Comparison of ENCODE assay signal across 16 cellular contexts in genomic region chr2:135948141-135948540, GRCh38. TPM values are rescaled to one million over a fixed set of nuclear protein-coding genes. Genes with fewer than 3 reads are reported as not detected.
DNase-seq lines count a peak whose midpoint lies in the region; ATAC-seq, FAIRE-seq and TF ChIP-seq lines count a peak whose summit lies in the region.
"Had no signal": no experiment of that assay in that cellular context is flagged by ENCODE, and none has a peak within 500 bp of the region (broad histone marks: within the 10 kb centered on the region; RNA-seq: fewer than 3 reads in every experiment).

No MANE protein-coding gene starts in this region.

- H4K20me1 ChIP-seq in GM12878 (ENCODE audit: control insufficient read depth, insufficient read depth) = no peaks in the 10 kb centered on the region; the same call in 1 of the 2 replicates

- no peaks in the 10 kb centered on the region for H3K27me3 ChIP-seq in GM12878 (replicated peaks in 1 of 2; ENCODE audit: control insufficient read depth in 2 of 2, insufficient read depth in 2 of 2, low read length in 1 of 2)
- H3K27me3 ChIP-seq: pancreas, SJCRH30, vagina had no signal

- no peak for TF ChIP-seq EP300 in GM12878 (IDR thresholded peaks at IDR 0.05; ENCODE audit: borderline replicate concordance in 1 of 2, control insufficient read depth in 1 of 2, low read depth in 2 of 2, low read length in 2 of 2)

- peaks cover 3% of the 10 kb centered on the region for H3K4me1 ChIP-seq in GM12878 (ENCODE audit: control insufficient read depth, insufficient read depth, low read length)
- H3K4me1 ChIP-seq: SJCRH30 had no signal

- SMC1A ChIA-PET in GM12878 (lab: Charles Lee; ENCODE audit: uncharacterized antibody, unreplicated experiment) = interaction anchor here (0.7 to 2.7 kb wide), 19 partner anchors 9 to 433 kb away, joined by 3 to 28 read pairs (median 4); no protein-coding TSS in a partner anchor

- peak overlapping the region; percentile 83 for H3K27ac Mint-ChIP-seq in activated CD8-positive, alpha-beta memory T cell treated with anti-CD3 and anti-CD28 coated beads, Interleukin-2, amount 10 ng/mL, durations not matched to agents 7 days and 5 days
- peak overlapping the region; percentile 96 for H3K27ac Mint-ChIP-seq in stimulated activated effector memory CD8-positive, alpha-beta T cell treated with anti-CD3 and anti-CD28 coated beads, Interleukin-12 subunit alpha, Interleukin-12 subunit beta, amount 100 ng/mL, for 72 hours

- FAIRE-seq in GM12878 (lab: Jason Lieb, UNC) = no peak
- FAIRE-seq: colon, H1, pancreas had no signal

- H3K36me3 Mint-ChIP-seq in activated CD8-positive, alpha-beta memory T cell treated with anti-CD3 and anti-CD28 coated beads, Interleukin-2, amount 10 ng/mL, durations not matched to agents 7 days and 5 days = peaks cover 55% of the 10 kb centered on the region
- H3K36me3 Mint-ChIP-seq in stimulated activated effector memory CD8-positive, alpha-beta T cell treated with anti-CD3 and anti-CD28 coated beads, Interleukin-12 subunit alpha, Interleukin-12 subunit beta, amount 100 ng/mL, for 72 hours = peaks cover 74% of the 10 kb centered on the region

- RAD21 ChIA-PET in GM12878 (lab: Charles Lee; ENCODE audit: unreplicated experiment) = interaction anchor here (0.7 to 3.8 kb wide), 16 partner anchors 11 to 436 kb away, joined by 3 to 19 read pairs (median 4); no protein-coding TSS in a partner anchor

- no peaks in the 10 kb centered on the region for H3K9me3 ChIP-seq in GM12878 (replicated peaks; ENCODE audit: control insufficient read depth, insufficient read depth, low read length)
- H3K9me3 ChIP-seq: pancreas, vagina had no signal

- no peak overlapping the region for H2AFZ ChIP-seq in GM12878 (ENCODE audit: control insufficient read depth, low read depth, low read length)

- DNase-seq in activated CD8-positive, alpha-beta memory T cell treated with anti-CD3 and anti-CD28 coated beads, Interleukin-2, amount 10 ng/mL, durations not matched to agents 7 days and 5 days = no peak
- no peak for DNase-seq in activated CD8-positive, alpha-beta memory T cell treated with anti-CD3 and anti-CD28 coated beads, Interleukin-2, amount 50 U/mL, for 48 hours
- DNase-seq in GM12878 (ENCODE audit: low read depth, low spot score) (no peak), iPS-NIHi7 (ENCODE audit: extremely low spot score) (no peak), AG20443 (ENCODE audit: low spot score) (no peak)
- DNase-seq in stimulated activated effector memory CD8-positive, alpha-beta T cell treated with anti-CD3 and anti-CD28 coated beads, Interleukin-12 subunit alpha, Interleukin-12 subunit beta, amount 100 ng/mL, for 72 hours (ENCODE audit: low spot score in 2 of 2) = no peak
- DNase-seq: activated gamma-delta T cell, NCI-H748 treated with DMSO at 0.1 percent for 48 hours, pancreas, SJCRH30 had no signal

- CTCF ChIA-PET in activated CD8-positive, alpha-beta memory T cell treated with anti-CD3 and anti-CD28 coated beads, Interleukin-2, amount 10 ng/mL, durations not matched to agents 7 days and 5 days (lab: Charles Lee) = interaction anchor here (0.8 to 1.4 kb wide), 4 partner anchors 8 to 16 kb away, joined by 3 to 5 read pairs (median 4); no protein-coding TSS in a partner anchor
- CTCF ChIA-PET in GM12878 (lab: Yijun Ruan, JAX) = interaction anchor here (0.7 to 2.9 kb wide), 11 partner anchors 10 to 436 kb away, joined by 3 to 8 read pairs (median 3); no protein-coding TSS in a partner anchor

- no peak overlapping the region for H3K4me3 ChIP-seq in GM12878
- H3K4me3 ChIP-seq: pancreas, SJCRH30, vagina had no signal

- no peak overlapping the region for H3K9ac ChIP-seq in GM12878 (ENCODE audit: control insufficient read depth, insufficient read depth, low read length)

- TF ChIP-seq CTCF in GM12878 (IDR thresholded peaks at IDR 0.05 in 2 of 3, conservative IDR thresholded peaks at IDR 0.05 in 1 of 3; ENCODE audit: control insufficient read depth in 2 of 3, extremely low read depth in 1 of 3, insufficient read depth in 1 of 3, low read depth in 3 of 3, low read length in 3 of 3) = no peak

- ATAC-seq in activated CD8-positive, alpha-beta memory T cell treated with anti-CD3 and anti-CD28 coated beads, Interleukin-2, amount 10 ng/mL, durations not matched to agents 7 days and 5 days = no peak
- peak; percentile 4 for ATAC-seq in HG03378 (IDR thresholded peaks at IDR 0.05; ENCODE audit: unreplicated experiment)
- ATAC-seq in GM12878 = peak; percentile 6
- ATAC-seq in stimulated activated effector memory CD8-positive, alpha-beta T cell treated with anti-CD3 and anti-CD28 coated beads, Interleukin-12 subunit alpha, Interleukin-12 subunit beta, amount 100 ng/mL, for 72 hours = peak; percentile 3
- no peak for ATAC-seq in HG02981 (IDR thresholded peaks at IDR 0.05; ENCODE audit: unreplicated experiment)

- no peak for TF ChIP-seq POLR2A in GM12878 (IDR thresholded peaks at IDR 0.05; ENCODE audit: low read depth, low read length)

- no peak overlapping the region for H3K4me2 ChIP-seq in GM12878 (ENCODE audit: control insufficient read depth, insufficient read depth)

- no peaks in the 10 kb centered on the region for H3K27me3 Mint-ChIP-seq in activated CD8-positive, alpha-beta memory T cell treated with anti-CD3 and anti-CD28 coated beads, Interleukin-2, amount 10 ng/mL, durations not matched to agents 7 days and 5 days

- H3K4me3 Mint-ChIP-seq in activated CD8-positive, alpha-beta memory T cell treated with anti-CD3 and anti-CD28 coated beads, Interleukin-2, amount 10 ng/mL, durations not matched to agents 7 days and 5 days = peak overlapping the region; percentile 29
- H3K4me3 Mint-ChIP-seq in stimulated activated effector memory CD8-positive, alpha-beta T cell treated with anti-CD3 and anti-CD28 coated beads, Interleukin-12 subunit alpha, Interleukin-12 subunit beta, amount 100 ng/mL, for 72 hours = peak overlapping the region; percentile 62

- intact Hi-C loops in GM12878 (cut with micrococcal nuclease; ENCODE audit: unreplicated experiment) = no loop called here

- in situ Hi-C loops in GM12878 (cut with MboI) = no loop called here

- 31% methylated on average over 1 of the region's 1 CpG for WGBS in GM12878 (ENCODE audit: insufficient coverage, insufficient replicate concordance, low lambda C conversion rate, missing lambda C conversion rate)

- H3K4me1 Mint-ChIP-seq in activated CD8-positive, alpha-beta memory T cell treated with anti-CD3 and anti-CD28 coated beads, Interleukin-2, amount 10 ng/mL, durations not matched to agents 7 days and 5 days = peaks cover 47% of the 10 kb centered on the region
- H3K4me1 Mint-ChIP-seq in stimulated activated effector memory CD8-positive, alpha-beta T cell treated with anti-CD3 and anti-CD28 coated beads, Interleukin-12 subunit alpha, Interleukin-12 subunit beta, amount 100 ng/mL, for 72 hours = peaks cover 48% of the 10 kb centered on the region

- no peaks in the 10 kb centered on the region for H3K9me3 Mint-ChIP-seq in activated CD8-positive, alpha-beta memory T cell treated with anti-CD3 and anti-CD28 coated beads, Interleukin-2, amount 10 ng/mL, durations not matched to agents 7 days and 5 days (ENCODE audit: low read depth)
- H3K9me3 Mint-ChIP-seq in stimulated activated effector memory CD8-positive, alpha-beta T cell treated with anti-CD3 and anti-CD28 coated beads, Interleukin-12 subunit alpha, Interleukin-12 subunit beta, amount 100 ng/mL, for 72 hours = no peaks in the 10 kb centered on the region

- H3K79me2 ChIP-seq in GM12878 (ENCODE audit: control insufficient read depth, insufficient read depth, low read length) = peaks cover 4% of the 10 kb centered on the region

- BruUV-seq in GM12878 (replicated peaks; lab: Mats Ljungman, UMichigan) = no TSS peak

- no peak for TF ChIP-seq RAD21 in GM12878 (IDR thresholded peaks at IDR 0.05; ENCODE audit: insufficient read depth, low read depth, low read length)

- peaks cover 0 to 10% of the 10 kb centered on the region in 2 experiments; a peak in 3 of 4 replicates for H3K36me3 ChIP-seq in GM12878 (ENCODE audit: control insufficient read depth in 2 of 2, insufficient read depth in 2 of 2, low read length in 1 of 2)
- H3K36me3 ChIP-seq: vagina had no signal

- H3K27ac ChIP-seq in GM12878 (ENCODE audit: control insufficient read depth, insufficient read depth) = no peak overlapping the region
- H3K27ac ChIP-seq: SJCRH30, vagina, VCaP had no signal

- POLR2A ChIA-PET in GM12878 (lab: Charles Lee) = interaction anchor here (0.5 to 1.9 kb wide), 8 partner anchors 11 to 1997 kb away, joined by 3 to 6 read pairs (median 4); no protein-coding TSS in a partner anchor

TF ChIP-seq in GM12878, 131 proteins besides CTCF, POLR2A, EP300 and RAD21 (continues in another document):
- TF ChIP-seq ESRRA (IDR thresholded peaks at IDR 0.05; ENCODE audit: low read length) (no peak), TCF3 (IDR thresholded peaks at IDR 0.05; ENCODE audit: borderline replicate concordance, insufficient read depth, low read depth, low read length) (no peak), PAX5 (IDR thresholded peaks at IDR 0.05; ENCODE audit: borderline replicate concordance, low read depth, low read length) (no peak), BHLHE40 (IDR thresholded peaks at IDR 0.05; ENCODE audit: borderline replicate concordance in 1 of 2, low read depth in 2 of 2, low read length in 1 of 2) (no peak)

RNA-seq across cellular contexts. Expression of gene DARS1, which starts 37.3 kb away (rescaled TPM):
- 100 to 1,000 TPM in 1 of 2 experiments, 10 to 100 TPM in 1; 94.0 to 109 TPM for total RNA-seq in activated CD8-positive, alpha-beta memory T cell treated with anti-CD3 and anti-CD28 coated beads, Interleukin-2, amount 10 ng/mL, durations not matched to agents 7 days and 5 days
- total RNA-seq in GM12878 (2013; cell fraction: nucleolus; rRNA removed) = 304 and 337 TPM in 2 replicates
- total RNA-seq in GM12878 (2014; rRNA removed) = 91.0 and 119 TPM in 2 replicates
- 136 and 141 TPM in 2 replicates for total RNA-seq in GM12878 (2014; rRNA removed; fragmentation: Illumina TruSeq; extraction: Trizol)
- total RNA-seq in GM12878 (2021) = 102 and 105 TPM in 2 replicates
- polyA plus RNA-seq in GM12878 (2011; ENCODE audit: low read depth) = 95.7 TPM
- 387 and 495 TPM in 2 replicates for polyA plus RNA-seq in GM12878 (2011; rRNA removed)
- polyA plus RNA-seq in GM12878 (2011; cell fraction: cytosol; rRNA removed) = 119 and 126 TPM in 2 replicates
- 126 and 130 TPM in 2 replicates for polyA plus RNA-seq in GM12878 (2011; cell fraction: nucleus; rRNA removed)
- 95.1 and 139 TPM in 2 replicates for polyA plus RNA-seq in GM12878 (2012)
- polyA plus RNA-seq in GM12878 (2014; fragmentation: Illumina TruSeq; extraction: Trizol) = 155 and 196 TPM in 2 replicates
- polyA plus RNA-seq in GM12878 (2014; fragmentation: Nextera tagmentation; extraction: Ambion mirVana) = 100 to 1,000 TPM; 102 to 134 TPM
- polyA plus RNA-seq in GM12878 (2014; rRNA removed) = 79.7 and 93.1 TPM in 2 replicates
- 100 to 1,000 TPM; 171 to 187 TPM for polyA plus RNA-seq in GM12878 (2016; fragmentation: Nextera tagmentation; extraction: Ambion mirVana)
- 158 and 297 TPM in 2 replicates for polyA minus RNA-seq in GM12878 (2011; rRNA and poly(A)+ RNA removed)
- 46.1 and 75.2 TPM in 2 replicates for polyA minus RNA-seq in GM12878 (2011; cell fraction: cytosol; rRNA and poly(A)+ RNA removed)
- 43.8 and 61.5 TPM in 2 replicates for polyA minus RNA-seq in GM12878 (2011; cell fraction: nucleus; rRNA and poly(A)+ RNA removed)

Comparison
In these comparisons a context has a peak if more than half of its experiments do, and no peak if none do; other contexts are left out.
1. ATAC-seq: peak in HG03378 (single experiment), GM12878 (single experiment) and stimulated activated effector memory CD8-positive, alpha-beta T cell treated with anti-CD3 and anti-CD28 coated beads, Interleukin-12 subunit alpha, Interleukin-12 subunit beta, amount 100 ng/mL, for 72 hours (single experiment); none in activated CD8-positive, alpha-beta memory T cell treated with anti-CD3 and anti-CD28 coated beads, Interleukin-2, amount 10 ng/mL, durations not matched to agents 7 days and 5 days (single experiment) and HG02981 (single experiment).